8 cellular contexts compared by ENCODE assay signal in the genomic region with DNA sequence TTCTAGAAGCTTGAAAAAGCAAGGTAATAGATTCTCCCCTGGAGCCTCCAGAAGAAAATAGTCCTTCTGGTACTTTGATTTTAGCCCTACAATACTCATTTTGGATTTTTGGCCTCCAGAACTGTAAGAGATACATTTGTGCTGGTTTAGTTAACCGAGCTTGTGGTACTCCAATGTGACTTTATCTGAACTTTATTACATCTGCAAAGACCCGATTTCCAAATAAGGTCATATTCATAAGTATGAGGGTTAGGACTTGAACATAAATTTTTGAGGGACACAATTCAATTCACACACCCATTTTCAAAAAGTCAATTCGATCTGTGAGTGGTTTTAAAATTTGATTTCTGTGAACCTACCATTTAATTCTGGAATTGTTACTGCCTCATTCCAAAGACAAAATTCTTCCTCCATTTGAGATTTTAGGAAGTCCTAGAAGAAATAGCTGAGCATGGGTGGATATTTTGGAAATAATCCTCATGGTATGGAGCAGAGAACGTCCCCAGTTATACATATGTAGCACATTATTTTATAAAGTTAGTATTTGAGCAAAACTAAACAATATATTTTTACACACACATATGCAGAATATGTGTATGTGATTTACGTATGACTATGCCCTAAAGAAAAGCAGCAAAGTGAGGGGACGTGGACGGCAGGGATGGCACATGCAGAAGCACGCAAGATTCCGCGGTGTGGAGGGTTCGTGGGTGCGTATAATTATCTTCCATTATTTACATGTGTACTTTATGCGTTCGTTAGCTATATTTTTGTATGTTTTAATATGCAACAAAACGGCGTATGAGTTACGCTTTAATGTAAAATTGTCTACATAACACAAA. TPM values are rescaled to one million over a fixed set of nuclear protein-coding genes. Genes with fewer than 3 reads are reported as not detected.
A peak's percentile ranks its signal among the peaks of the same experiment; 100 is the strongest.
DNase-seq lines count a peak whose midpoint lies in the region; ATAC-seq and TF ChIP-seq lines count a peak whose summit lies in the region.

No MANE protein-coding gene starts in this region.

- H3K4me1 ChIP-seq in gastroesophageal sphincter = peaks cover 0 to 15% (median 4%) of the 10 kb centered on the region in 3 donors
- H3K4me1 ChIP-seq in gastrocnemius medialis = peaks cover 12 to 16% of the 10 kb centered on the region in 2 donors

- POLR2A ChIA-PET in GM10248 (lab: Yijun Ruan, JAX) = no interaction called here

- DNase-seq in HFFc6 (no peak), WERI-Rb-1 (no peak), gastrocnemius medialis (no peak), GM10248 (ENCODE audit: extremely low spot score) (no peak), GM13976 (ENCODE audit: low spot score) (no peak)

- no peaks in the 10 kb centered on the region for H3K27me3 ChIP-seq in WERI-Rb-1 (ENCODE audit: insufficient read depth, low read depth, severe bottlenecking)
- no peaks in the 10 kb centered on the region for H3K27me3 ChIP-seq in gastroesophageal sphincter
- H3K27me3 ChIP-seq in gastrocnemius medialis = no peaks in the 10 kb centered on the region

- H3K9me3 ChIP-seq in WERI-Rb-1 (ENCODE audit: severe bottlenecking) (no peaks in the 10 kb centered on the region), gastroesophageal sphincter (no peaks in the 10 kb centered on the region), gastrocnemius medialis (no peaks in the 10 kb centered on the region)

- H3K27ac ChIP-seq in WERI-Rb-1 = peak overlapping the region; percentile 86
- peak overlapping the region; percentile 82 to 94 (median 87) for H3K27ac ChIP-seq in gastroesophageal sphincter
- peak overlapping the region; percentile 85 to 90 (median 88) for H3K27ac ChIP-seq in gastrocnemius medialis

- no peak for TF ChIP-seq EP300 in gastroesophageal sphincter (IDR thresholded peaks at IDR 0.05)

- peak overlapping the region; percentile 97 for H3K4me3 Mint-ChIP-seq in HFFc6

- peaks cover 30% of the 10 kb centered on the region for H3K4me1 Mint-ChIP-seq in HFFc6 (ENCODE audit: low read depth)

- TF ChIP-seq POLR2A in gastroesophageal sphincter (IDR thresholded peaks at IDR 0.05) (no peak), gastrocnemius medialis (IDR thresholded peaks at IDR 0.05) (no peak)

- 5 to 23% methylated on average over 12 to 17 of the region's 17 CpGs for WGBS in gastroesophageal sphincter (ENCODE audit: low coverage in 1 of 2), 2 donors

- H3K4me3 ChIP-seq in WERI-Rb-1 (ENCODE audit: low read depth, low read length) (peak overlapping the region; percentile 99), gastroesophageal sphincter (peak overlapping the region; percentile 77 to 80), gastrocnemius medialis (peak overlapping the region; percentile 78 to 99 (median 82))

- no peaks in the 10 kb centered on the region; the same call in 1 of the 2 replicates for H3K27me3 Mint-ChIP-seq in HFFc6 (ENCODE audit: insufficient read depth)

- ATAC-seq in gastroesophageal sphincter = no peak
- ATAC-seq in gastrocnemius medialis = no peak
- no peak for ATAC-seq in HG03565 (IDR thresholded peaks at IDR 0.05; ENCODE audit: unreplicated experiment)
- ATAC-seq in activated CD4-positive, CD25-positive, alpha-beta regulatory T cell treated with anti-CD3 and anti-CD28 coated beads, Interleukin-2, amount 50 U/mL, for 24 hours = no peak

- in situ Hi-C loops in gastrocnemius medialis (cut with MboI; ENCODE audit: low sequenced_read_pairs in 4 of 4) = loop anchor here in 1 of 4 donors (10.0 kb wide), 1 partner anchor 49 kb away; a partner anchor contains a TSS
- in situ Hi-C loops in GM13976 (cut with MboI; ENCODE audit: low sequenced_read_pairs, unreplicated experiment) = no loop called here

- no peaks in the 10 kb centered on the region; the same call in 1 of the 2 replicates for H3K36me3 Mint-ChIP-seq in HFFc6 (ENCODE audit: low read depth)

- intact Hi-C loops in gastrocnemius medialis (cut with DNase I; ENCODE audit: low total_unique reads) = loop anchor here (10.0 kb wide), 1 partner anchor 1229 kb away; a partner anchor contains a TSS

- CTCF ChIA-PET in GM10248 (lab: Yijun Ruan, JAX) = interaction anchor here (0.8 to 2.9 kb wide), 4 partner anchors 9 to 59 kb away, joined by 3 to 6 read pairs (median 5); no protein-coding TSS in a partner anchor

- H3K27ac Mint-ChIP-seq in HFFc6 = peak overlapping the region; percentile 97

- H3K36me3 ChIP-seq in WERI-Rb-1 (no peaks in the 10 kb centered on the region), gastroesophageal sphincter (no peaks in the 10 kb centered on the region), gastrocnemius medialis (no peaks in the 10 kb centered on the region)

- no peaks in the 10 kb centered on the region for H3K9me3 Mint-ChIP-seq in HFFc6

- no peak for TF ChIP-seq CTCF in HFFc6 (IDR thresholded peaks at IDR 0.05)
- no peak for TF ChIP-seq CTCF in WERI-Rb-1 (IDR thresholded peaks at IDR 0.05; ENCODE audit: low read depth, low read length)
- no peak for TF ChIP-seq CTCF in gastroesophageal sphincter (IDR thresholded peaks at IDR 0.05)
- no peak for TF ChIP-seq CTCF in gastrocnemius medialis (IDR thresholded peaks at IDR 0.05 in 4 of 5, conservative IDR thresholded peaks at IDR 0.05 in 1 of 5)
- no peak for TF ChIP-seq CTCF in GM10248 (IDR thresholded peaks at IDR 0.05; ENCODE audit: control extremely low read depth, extremely low read depth, low read depth, missing control alignments)
- TF ChIP-seq CTCF in GM13976 (IDR thresholded peaks at IDR 0.05; ENCODE audit: borderline replicate concordance, control extremely low read depth, extremely low read depth, insufficient read depth, missing control alignments) = no peak

RNA-seq across cellular contexts. Expression of a gene that starts 0.9 kb away (rescaled TPM):
- total RNA-seq in HFFc6 (2021; fragmentation: NEBNext Ultra II Directional; extraction: Animal tissue kit (Norgen Biotek cat#: 25700)) = 10 to 100 TPM; 10.4 to 17.0 (median 14.2) TPM
- total RNA-seq in gastroesophageal sphincter (10 to 100 TPM in 2 of 4 donors, 1 to 10 TPM in 2; 6.8 to 17.1 (median 12.1) TPM), gastrocnemius medialis (1 to 10 TPM; 3.6 to 9.7 (median 5.6) TPM)

RNA-seq across cellular contexts. Expression of a gene that starts 44.8 kb away (rescaled TPM):
- 1 to 10 TPM; 2.5 to 2.8 (median 2.7) TPM for total RNA-seq in HFFc6 (2021; fragmentation: NEBNext Ultra II Directional; extraction: Animal tissue kit (Norgen Biotek cat#: 25700))
- 10 to 100 TPM in 2 of 4 donors, 1 to 10 TPM in 2; 3.9 to 16.7 (median 8.6) TPM for total RNA-seq in gastroesophageal sphincter
- 1 to 10 TPM in 3 of 4 donors, under 1 TPM in 1; 0.47 to 5.9 (median 2.1) TPM for total RNA-seq in gastrocnemius medialis
